Comparison of ENCODE assay signal across 1 cellular context in genomic region chr1:232805269-232806070, GRCh38.
A peak's percentile ranks its signal among the peaks of the same experiment; 100 is the strongest.
TF ChIP-seq lines count a peak whose summit lies in the region.

A gene with protein sequence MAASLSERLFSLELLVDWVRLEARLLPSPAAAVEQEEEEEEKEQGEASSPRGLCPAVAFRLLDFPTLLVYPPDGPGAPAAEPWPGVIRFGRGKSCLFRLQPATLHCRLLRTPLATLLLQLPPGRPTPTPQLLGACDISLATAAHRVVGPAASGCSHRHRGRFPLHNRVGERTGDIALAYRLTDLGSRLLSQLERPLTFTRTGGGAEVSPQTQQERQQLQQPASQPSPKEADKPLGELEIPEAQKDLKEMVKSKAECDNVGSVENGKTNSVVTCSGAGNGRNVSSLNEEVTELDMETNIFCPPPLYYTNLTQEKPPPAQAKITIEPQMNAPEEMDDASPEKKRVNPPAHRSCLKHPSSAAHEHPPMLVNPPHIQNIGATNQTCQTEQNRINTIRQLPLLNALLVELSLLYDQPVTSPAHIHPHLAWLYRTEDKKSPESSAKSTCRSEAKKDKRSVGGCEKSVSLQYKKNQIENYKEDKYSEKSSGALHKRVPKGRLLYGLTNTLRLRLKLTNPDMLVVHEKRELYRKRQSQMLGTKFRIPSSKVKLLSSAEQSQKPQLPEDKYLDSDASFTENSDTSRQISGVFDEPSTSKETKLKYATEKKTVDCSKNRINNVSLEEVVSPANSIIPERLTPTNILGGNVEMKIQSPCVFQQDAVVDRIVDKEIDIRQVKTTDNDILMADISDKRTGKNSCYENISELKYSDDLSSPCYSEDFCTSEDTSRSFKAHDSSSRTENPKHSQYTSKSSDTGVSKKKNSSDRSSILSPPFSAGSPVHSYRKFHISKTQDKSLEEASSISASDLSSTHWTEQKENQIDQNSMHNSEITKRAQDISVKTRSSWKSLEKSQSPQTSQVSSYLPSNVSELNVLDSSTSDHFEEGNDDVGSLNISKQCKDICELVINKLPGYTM (plus strand): TSS chr1:232805416. CDS start chr1:232805450, 34 bp downstream.

TF ChIP-seq in K562, 482 proteins besides CTCF, POLR2A, EP300 and RAD21 (continued from another document and continues in another):
- TF ChIP-seq HBP1 (CRISPR knock-in tag; IDR thresholded peaks at IDR 0.05) (no peak), BRD4 (IDR thresholded peaks at IDR 0.05) (no peak), ELF1 (tag; IDR thresholded peaks at IDR 0.05) (0 out of 2 replicates have a peak, but pooled peaks have one; percentile 28), POLR2B (IDR thresholded peaks at IDR 0.05; ENCODE audit: low read depth, partially characterized antibody) (no peak), SREBF2 (CRISPR knock-in tag; IDR thresholded peaks at IDR 0.05) (no peak), WHSC1 (IDR thresholded peaks at IDR 0.05; ENCODE audit: low read length) (no peak), SUPT5H (IDR thresholded peaks at IDR 0.05) (peak; percentile 50; the same call in 1 of the 2 replicates), HCFC1 (IDR thresholded peaks at IDR 0.05; ENCODE audit: low read depth, low read length) (peak; percentile 24; the same call in 1 of the 2 replicates), STAT6 (CRISPR knock-in tag; IDR thresholded peaks at IDR 0.05) (no peak), ARID1B (IDR thresholded peaks at IDR 0.05) (no peak), KAT7 (CRISPR knock-in tag; IDR thresholded peaks at IDR 0.05; ENCODE audit: borderline replicate concordance) (no peak), MAFG (tag; conservative IDR thresholded peaks at IDR 0.05) (no peak), ZNF395 (CRISPR knock-in tag; IDR thresholded peaks at IDR 0.05) (no peak), GABPB1 (CRISPR knock-in tag; IDR thresholded peaks at IDR 0.05) (no peak; the same call in 1 of the 2 replicates), SMAD4 (CRISPR knock-in tag; conservative IDR thresholded peaks at IDR 0.05) (0 out of 2 replicates have a peak, but pooled peaks have one; percentile 27), ZNF12 (CRISPR knock-in tag; IDR thresholded peaks at IDR 0.05) (0 out of 2 replicates have a peak, but pooled peaks have one; percentile 50), TAL1 (IDR thresholded peaks at IDR 0.05) (no peak), RERE (CRISPR knock-in tag; IDR thresholded peaks at IDR 0.05; ENCODE audit: borderline replicate concordance) (no peak), PBX2 (CRISPR knock-in tag; IDR thresholded peaks at IDR 0.05; ENCODE audit: low read depth) (no peak), PBX2 (tag; conservative IDR thresholded peaks at IDR 0.05; ENCODE audit: low read depth) (no peak), NFATC3 (IDR thresholded peaks at IDR 0.05) (no peak), SMARCE1 (IDR thresholded peaks at IDR 0.05) (no peak), FUS (optimal IDR thresholded peaks at IDR 0.05; ENCODE audit: low read depth, low read length) (no peak), CSDE1 (IDR thresholded peaks at IDR 0.05) (no peak), ZNF146 (CRISPR knock-in tag; IDR thresholded peaks at IDR 0.05; ENCODE audit: unreplicated experiment) (no peak), CBFA2T3 (IDR thresholded peaks at IDR 0.05) (no peak), MNT (conservative IDR thresholded peaks at IDR 0.05) (no peak), NRF1 (conservative IDR thresholded peaks at IDR 0.05 in 1 of 2, IDR thresholded peaks at IDR 0.05 in 1 of 2) (0 out of 4 replicates have a peak, but pooled peaks of 1 of the 2 experiments have one; percentile 18)
- TF ChIP-seq, protein P1, sequence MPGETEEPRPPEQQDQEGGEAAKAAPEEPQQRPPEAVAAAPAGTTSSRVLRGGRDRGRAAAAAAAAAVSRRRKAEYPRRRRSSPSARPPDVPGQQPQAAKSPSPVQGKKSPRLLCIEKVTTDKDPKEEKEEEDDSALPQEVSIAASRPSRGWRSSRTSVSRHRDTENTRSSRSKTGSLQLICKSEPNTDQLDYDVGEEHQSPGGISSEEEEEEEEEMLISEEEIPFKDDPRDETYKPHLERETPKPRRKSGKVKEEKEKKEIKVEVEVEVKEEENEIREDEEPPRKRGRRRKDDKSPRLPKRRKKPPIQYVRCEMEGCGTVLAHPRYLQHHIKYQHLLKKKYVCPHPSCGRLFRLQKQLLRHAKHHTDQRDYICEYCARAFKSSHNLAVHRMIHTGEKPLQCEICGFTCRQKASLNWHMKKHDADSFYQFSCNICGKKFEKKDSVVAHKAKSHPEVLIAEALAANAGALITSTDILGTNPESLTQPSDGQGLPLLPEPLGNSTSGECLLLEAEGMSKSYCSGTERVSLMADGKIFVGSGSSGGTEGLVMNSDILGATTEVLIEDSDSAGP (CRISPR knock-in tag; IDR thresholded peaks at IDR 0.05): no peak
- TF ChIP-seq, protein P2, sequence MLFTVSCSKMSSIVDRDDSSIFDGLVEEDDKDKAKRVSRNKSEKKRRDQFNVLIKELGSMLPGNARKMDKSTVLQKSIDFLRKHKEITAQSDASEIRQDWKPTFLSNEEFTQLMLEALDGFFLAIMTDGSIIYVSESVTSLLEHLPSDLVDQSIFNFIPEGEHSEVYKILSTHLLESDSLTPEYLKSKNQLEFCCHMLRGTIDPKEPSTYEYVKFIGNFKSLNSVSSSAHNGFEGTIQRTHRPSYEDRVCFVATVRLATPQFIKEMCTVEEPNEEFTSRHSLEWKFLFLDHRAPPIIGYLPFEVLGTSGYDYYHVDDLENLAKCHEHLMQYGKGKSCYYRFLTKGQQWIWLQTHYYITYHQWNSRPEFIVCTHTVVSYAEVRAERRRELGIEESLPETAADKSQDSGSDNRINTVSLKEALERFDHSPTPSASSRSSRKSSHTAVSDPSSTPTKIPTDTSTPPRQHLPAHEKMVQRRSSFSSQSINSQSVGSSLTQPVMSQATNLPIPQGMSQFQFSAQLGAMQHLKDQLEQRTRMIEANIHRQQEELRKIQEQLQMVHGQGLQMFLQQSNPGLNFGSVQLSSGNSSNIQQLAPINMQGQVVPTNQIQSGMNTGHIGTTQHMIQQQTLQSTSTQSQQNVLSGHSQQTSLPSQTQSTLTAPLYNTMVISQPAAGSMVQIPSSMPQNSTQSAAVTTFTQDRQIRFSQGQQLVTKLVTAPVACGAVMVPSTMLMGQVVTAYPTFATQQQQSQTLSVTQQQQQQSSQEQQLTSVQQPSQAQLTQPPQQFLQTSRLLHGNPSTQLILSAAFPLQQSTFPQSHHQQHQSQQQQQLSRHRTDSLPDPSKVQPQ (CRISPR knock-in tag; IDR thresholded peaks at IDR 0.05; ENCODE audit: borderline replicate concordance): no peak
